24 cellular contexts compared by ENCODE assay signal in genomic region chr11:96706761-96707160, GRCh38.
"Had no signal": no experiment of that assay in that cellular context is flagged by ENCODE, and none has a peak within 500 bp of the region (broad histone marks: within the 10 kb centered on the region; RNA-seq: fewer than 3 reads in every experiment).

No MANE protein-coding gene starts in this region.

- H3K9me3 ChIP-seq: left lung, lower lobe of right lung, ovary, right atrium auricular region, right lobe of liver, stomach, testis, thyroid gland, transverse colon, upper lobe of left lung, vagina had no signal

- H3K27ac ChIP-seq: hepatocyte, left lung, lower lobe of right lung, ovary, right atrium auricular region, right lobe of liver, stomach, testis, thyroid gland, upper lobe of left lung, vagina had no signal

- H3K4me2 ChIP-seq: hepatocyte, smooth muscle cell had no signal

- DNase-seq: kidney glomerular epithelial cell; left cardiac atrium; left lung; lower lobe of right lung; mesendoderm; naive thymus-derived CD4-positive, alpha-beta T cell; ovary; right lobe of liver; stimulated activated CD4-positive, alpha-beta T cell treated with anti-CD3 and anti-CD28 coated beads, Interleukin-1b, Interleukin-23, amount 100 ng/mL, for 48 hours; stimulated activated CD4-positive, alpha-beta T cell treated with anti-CD3 and anti-CD28 coated beads, Interleukin-2, amount 100 ng/mL, for 48 hours; stimulated activated CD4-positive, alpha-beta T cell treated with anti-CD3 and anti-CD28 coated beads, Interleukin-4, amount 100 ng/mL, for 4 hours; stimulated activated CD8-positive, alpha-beta memory T cell treated with anti-CD3 and anti-CD28 coated beads, Interleukin-4, amount 100 ng/mL, for 48 hours; stimulated activated naive B cell treated with anti-CD40 and anti-IgM and Interleukin-4, amounts not matched to agents 10 μg/mL and 1 μg/mL and 100 μg/mL, for 72 hours; stimulated activated naive CD8-positive, alpha-beta T cell treated with anti-CD3 and anti-CD28 coated beads, Interleukin-15, Interleukin-2, amounts not matched to agents 100 U/mL and 50 U/mL, for 24 hours; stomach; testis; thyroid gland; transverse colon; upper lobe of left lung had no signal

- H3K36me3 ChIP-seq: left lung, lower lobe of right lung, ovary, right atrium auricular region, right lobe of liver, stomach, thyroid gland, transverse colon, upper lobe of left lung, vagina had no signal

- H3K4me3 ChIP-seq: hepatocyte, left lung, lower lobe of right lung, ovary, right atrium auricular region, right lobe of liver, smooth muscle cell, stomach, testis, thyroid gland, transverse colon, upper lobe of left lung, vagina had no signal

- H3K4me1 ChIP-seq: left lung, lower lobe of right lung, right atrium auricular region, right lobe of liver, stomach, testis, thyroid gland, upper lobe of left lung, vagina had no signal

- H2AFZ ChIP-seq: hepatocyte had no signal

- H3K27me3 ChIP-seq: hepatocyte, left lung, ovary, right atrium auricular region, right lobe of liver, stomach, testis, thyroid gland, transverse colon, upper lobe of left lung, vagina had no signal

- H3K79me2 ChIP-seq: hepatocyte had no signal

- ATAC-seq: left cardiac atrium; left lung; lower lobe of right lung; naive thymus-derived CD4-positive, alpha-beta T cell; natural killer cell treated with Interleukin-12 subunit alpha and Interleukin-12 subunit beta and Interleukin-15 and Interleukin-18, amount 100 ng/mL, for 72 hours; right lobe of liver; stimulated activated naive B cell treated with anti-CD40 and anti-IgM and Interleukin-4, amounts not matched to agents 10 μg/mL and 1 μg/mL and 100 μg/mL, for 72 hours; stimulated activated naive CD8-positive, alpha-beta T cell treated with anti-CD3 and anti-CD28 coated beads, Interleukin-15, Interleukin-2, amounts not matched to agents 100 U/mL and 50 U/mL, for 24 hours had no signal
